19 cellular contexts compared by ENCODE assay signal in the genomic region with DNA sequence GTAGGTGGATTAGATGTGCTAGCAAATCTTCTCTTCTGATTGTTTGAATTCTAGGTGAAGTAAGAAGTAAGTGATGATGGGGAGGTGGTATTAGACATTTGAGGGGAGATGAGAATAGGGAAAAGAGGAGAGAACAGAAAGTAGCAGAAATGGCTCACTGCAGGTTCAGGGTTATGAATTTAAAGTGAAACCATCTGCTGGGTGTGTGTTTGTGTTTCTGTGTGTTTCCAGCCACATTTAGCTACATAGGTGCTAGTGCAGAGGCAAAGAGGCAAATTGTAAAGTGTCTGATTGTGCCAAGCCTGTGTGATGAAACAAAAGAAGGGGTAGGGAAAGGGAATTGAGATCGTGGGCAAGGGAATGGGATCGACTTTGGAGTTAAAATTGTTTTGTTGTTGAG. TPM values are rescaled to one million over a fixed set of nuclear protein-coding genes. Genes with fewer than 3 reads are reported as not detected.
DNase-seq lines count a peak whose midpoint lies in the region; ATAC-seq, FAIRE-seq and TF ChIP-seq lines count a peak whose summit lies in the region.
"Had no signal": no experiment of that assay in that cellular context is flagged by ENCODE, and none has a peak within 500 bp of the region (broad histone marks: within the 10 kb centered on the region; RNA-seq: fewer than 3 reads in every experiment).

No MANE protein-coding gene starts in this region.

- ATAC-seq in GM23338 = no peak
- ATAC-seq in body of pancreas = no peak
- ATAC-seq in natural killer cell treated with Interleukin-12 subunit alpha and Interleukin-12 subunit beta and Interleukin-15 and Interleukin-18, amount 100 ng/mL, for 72 hours = no peak
- ATAC-seq in HG02885 (IDR thresholded peaks at IDR 0.05; ENCODE audit: poor library complexity, unreplicated experiment) = no peak
- ATAC-seq: left colon had no signal

- no peak overlapping the region for H3K4me2 ChIP-seq in GM23338

- TF ChIP-seq POLR2A in body of pancreas (IDR thresholded peaks at IDR 0.05) = no peak

- FAIRE-seq in RCC 7860 (lab: Jason Lieb, UNC) = no peak
- FAIRE-seq: A204.1 had no signal

- H3K36me3 ChIP-seq in GM23338 (ENCODE audit: insufficient read depth) (no peaks in the 10 kb centered on the region), body of pancreas (replicated peaks in 1 of 2; ENCODE audit: insufficient read depth in 1 of 2, low read depth in 2 of 2) (no peaks in the 10 kb centered on the region)
- H3K36me3 ChIP-seq: thoracic aorta had no signal

- H3K4me3 ChIP-seq in GM23338 (no peak overlapping the region), body of pancreas (no peak overlapping the region)
- H3K4me3 ChIP-seq: SK-N-MC, thoracic aorta had no signal

- H3K4me1 ChIP-seq in GM23338 (ENCODE audit: insufficient read depth) = no peaks in the 10 kb centered on the region
- peaks cover 34% of the 10 kb centered on the region for H3K4me1 ChIP-seq in body of pancreas

- H3K9me2 ChIP-seq in GM23338 (ENCODE audit: insufficient read depth) = no peaks in the 10 kb centered on the region

- H3K4me1 Mint-ChIP-seq in activated CD4-positive, alpha-beta T cell treated with anti-CD3 and anti-CD28 coated beads, Interleukin-2, amount 10 ng/mL, durations not matched to agents 24 days and 14 days = peaks cover 28% of the 10 kb centered on the region
- H3K4me1 Mint-ChIP-seq in GM23338 = peaks cover 24% of the 10 kb centered on the region
- H3K4me1 Mint-ChIP-seq in natural killer cell treated with Interleukin-12 subunit alpha and Interleukin-12 subunit beta and Interleukin-15 and Interleukin-18, amount 100 ng/mL, for 72 hours (ENCODE audit: low read depth in 2 of 2) = peaks cover 58 to 59% of the 10 kb centered on the region in 2 donors

- H3K27ac ChIP-seq in GM23338 (ENCODE audit: low read depth) = no peak overlapping the region
- H3K27ac ChIP-seq in body of pancreas = peak overlapping the region in 3 of 4 donors; percentile 7 to 64 (median 57)
- H3K27ac ChIP-seq: SK-N-MC, thoracic aorta, VCaP had no signal

- DNase-seq in activated CD4-positive, alpha-beta T cell treated with anti-CD3 and anti-CD28 coated beads, Interleukin-2, amount 10 ng/mL, durations not matched to agents 24 days and 14 days = no peak
- no peak for DNase-seq in activated CD4-positive, alpha-beta T cell treated with anti-CD3 and anti-CD28 coated beads, Interleukin-2, amount 50 U/mL, for 48 hours
- DNase-seq in GM23338 (ENCODE audit: low spot score) (no peak), body of pancreas (no peak), RCC 7860 (ENCODE audit: low spot score) (no peak), NCI-H1436 treated with DMSO at 0.1 percent for 48 hours (lab: John Stamatoyannopoulos, UW) (no peak)
- DNase-seq in natural killer cell treated with Interleukin-12 subunit alpha and Interleukin-12 subunit beta and Interleukin-15 and Interleukin-18, amount 100 ng/mL, for 72 hours (ENCODE audit: low spot score) = no peak
- DNase-seq: activated CD8-positive, alpha-beta memory T cell treated with anti-CD3 and anti-CD28 coated beads, Interleukin-2, amount 50 U/mL, for 48 hours; aorta; hippocampal formation; left colon; NCI-H1694; OCI-M1 had no signal

- H3K27ac Mint-ChIP-seq in activated CD4-positive, alpha-beta T cell treated with anti-CD3 and anti-CD28 coated beads, Interleukin-2, amount 10 ng/mL, durations not matched to agents 24 days and 14 days = peak overlapping the region; percentile 29
- peak overlapping the region; percentile 88 for H3K27ac Mint-ChIP-seq in GM23338
- H3K27ac Mint-ChIP-seq in natural killer cell treated with Interleukin-12 subunit alpha and Interleukin-12 subunit beta and Interleukin-15 and Interleukin-18, amount 100 ng/mL, for 72 hours = peak overlapping the region in 1 of 2 donors; percentile 42
- H3K27ac Mint-ChIP-seq: dendritic cell treated with granulocyte-macrophage colony-stimulating factor and Interleukin-4, amounts not matched to agents 40 ng/mL and 50 ng/mL, for 4 days had no signal

- TF ChIP-seq CTCF in GM23338 (conservative IDR thresholded peaks at IDR 0.05; ENCODE audit: low read depth in 2 of 2) (no peak), body of pancreas (IDR thresholded peaks at IDR 0.05) (no peak)

- no peak overlapping the region for H2AFZ ChIP-seq in GM23338

- no peaks in the 10 kb centered on the region for H3K27me3 Mint-ChIP-seq in activated CD4-positive, alpha-beta T cell treated with anti-CD3 and anti-CD28 coated beads, Interleukin-2, amount 10 ng/mL, durations not matched to agents 24 days and 14 days
- peaks cover 1% of the 10 kb centered on the region for H3K27me3 Mint-ChIP-seq in GM23338 (ENCODE audit: insufficient read depth, low read depth, poor library complexity)
- no peaks in the 10 kb centered on the region for H3K27me3 Mint-ChIP-seq in natural killer cell treated with Interleukin-12 subunit alpha and Interleukin-12 subunit beta and Interleukin-15 and Interleukin-18, amount 100 ng/mL, for 72 hours
- H3K27me3 Mint-ChIP-seq: dendritic cell treated with granulocyte-macrophage colony-stimulating factor and Interleukin-4, amounts not matched to agents 40 ng/mL and 50 ng/mL, for 4 days had no signal

- H3K9me3 Mint-ChIP-seq in activated CD4-positive, alpha-beta T cell treated with anti-CD3 and anti-CD28 coated beads, Interleukin-2, amount 10 ng/mL, durations not matched to agents 24 days and 14 days = no peaks in the 10 kb centered on the region
- no peaks in the 10 kb centered on the region for H3K9me3 Mint-ChIP-seq in GM23338
- H3K9me3 Mint-ChIP-seq in natural killer cell treated with Interleukin-12 subunit alpha and Interleukin-12 subunit beta and Interleukin-15 and Interleukin-18, amount 100 ng/mL, for 72 hours = no peaks in the 10 kb centered on the region
- H3K9me3 Mint-ChIP-seq: dendritic cell treated with granulocyte-macrophage colony-stimulating factor and Interleukin-4, amounts not matched to agents 40 ng/mL and 50 ng/mL, for 4 days had no signal

- H3K4me3 Mint-ChIP-seq in activated CD4-positive, alpha-beta T cell treated with anti-CD3 and anti-CD28 coated beads, Interleukin-2, amount 10 ng/mL, durations not matched to agents 24 days and 14 days = no peak overlapping the region
- H3K4me3 Mint-ChIP-seq in GM23338 = no peak overlapping the region
- peak overlapping the region; percentile 30 for H3K4me3 Mint-ChIP-seq in natural killer cell treated with Interleukin-12 subunit alpha and Interleukin-12 subunit beta and Interleukin-15 and Interleukin-18, amount 100 ng/mL, for 72 hours
- H3K4me3 Mint-ChIP-seq: dendritic cell treated with granulocyte-macrophage colony-stimulating factor and Interleukin-4, amounts not matched to agents 40 ng/mL and 50 ng/mL, for 4 days had no signal

- H3F3A ChIP-seq in GM23338 (replicated peaks; ENCODE audit: low read depth) = no peaks in the 10 kb centered on the region

- peaks cover 62% of the 10 kb centered on the region for H3K79me2 ChIP-seq in GM23338 (replicated peaks; ENCODE audit: insufficient read depth)

- peaks cover 25% of the 10 kb centered on the region for H3K36me3 Mint-ChIP-seq in activated CD4-positive, alpha-beta T cell treated with anti-CD3 and anti-CD28 coated beads, Interleukin-2, amount 10 ng/mL, durations not matched to agents 24 days and 14 days (ENCODE audit: low read depth)
- H3K36me3 Mint-ChIP-seq in GM23338 (ENCODE audit: low read depth) = peaks cover 17% of the 10 kb centered on the region
- H3K36me3 Mint-ChIP-seq in natural killer cell treated with Interleukin-12 subunit alpha and Interleukin-12 subunit beta and Interleukin-15 and Interleukin-18, amount 100 ng/mL, for 72 hours = no peaks in the 10 kb centered on the region

- H3K27me3 ChIP-seq in GM23338 (ENCODE audit: insufficient read depth) (no peaks in the 10 kb centered on the region), body of pancreas (no peaks in the 10 kb centered on the region)

- intact Hi-C loops in activated CD4-positive, alpha-beta T cell treated with anti-CD3 and anti-CD28 coated beads, Interleukin-2, amount 10 ng/mL, durations not matched to agents 24 days and 14 days (cut with micrococcal nuclease) = loop anchor here (5.0 kb wide), 1 partner anchor 48 kb away; no protein-coding TSS in a partner anchor
- intact Hi-C loops in body of pancreas (cut with DNase I) = no loop called here

- H4K20me1 ChIP-seq in GM23338 (replicated peaks; ENCODE audit: insufficient read depth) = no peaks in the 10 kb centered on the region

- WGBS in body of pancreas, 2 donors = 45 to 57% methylated on average over 2 of the region's 2 CpGs

- no peaks in the 10 kb centered on the region for H3K9me3 ChIP-seq in body of pancreas
- H3K9me3 ChIP-seq: thoracic aorta had no signal

TF ChIP-seq in GM23338, 12 proteins besides CTCF, POLR2A, EP300 and RAD21 (continues in another document):
- TF ChIP-seq REST (IDR thresholded peaks at IDR 0.05; ENCODE audit: unreplicated experiment) (no peak), EZH2phosphoT487 (IDR thresholded peaks at IDR 0.05; ENCODE audit: unreplicated experiment) (no peak)

RNA-seq across cellular contexts. Expression of gene ZFX, which starts 50.6 kb away (rescaled TPM):
- 38.8 and 49.9 TPM in 2 replicates for total RNA-seq in activated CD4-positive, alpha-beta T cell treated with anti-CD3 and anti-CD28 coated beads, Interleukin-2, amount 10 ng/mL, durations not matched to agents 24 days and 14 days
- total RNA-seq in GM23338 (2014; rRNA removed; shearing (Covaris generic)) = 15.4 and 15.9 TPM in 2 replicates
- polyA plus RNA-seq in GM23338 (2016; fragmentation: Nextera tagmentation; extraction: Ambion mirVana) = 8.3 and 11.0 TPM in 2 replicates
- total RNA-seq in body of pancreas = 10 to 100 TPM; 23.4 to 28.3 TPM
- total RNA-seq in natural killer cell treated with Interleukin-12 subunit alpha and Interleukin-12 subunit beta and Interleukin-15 and Interleukin-18, amount 100 ng/mL, for 72 hours = 10 to 100 TPM; 57.7 to 78.1 TPM
